32 cellular contexts compared by ENCODE assay signal in the genomic region with DNA sequence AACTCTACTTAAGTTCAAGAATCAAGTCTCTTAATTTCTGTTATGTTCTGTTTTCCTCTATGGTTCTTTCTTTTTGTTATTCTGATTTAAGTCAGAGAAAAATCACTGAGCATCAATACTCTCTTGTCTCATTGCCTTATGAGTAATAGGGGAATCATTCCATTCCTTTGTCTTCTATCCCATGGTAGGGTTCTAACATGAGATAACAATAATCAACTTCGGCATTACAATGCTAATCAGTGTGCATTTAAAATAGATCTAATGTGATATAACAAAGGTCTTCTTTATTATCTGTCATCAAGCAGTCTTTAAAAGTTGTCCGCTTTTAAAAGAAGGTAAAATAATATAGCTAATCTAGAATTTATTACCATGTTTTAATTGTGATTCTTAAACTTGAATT.
"Had no signal": no experiment of that assay in that cellular context is flagged by ENCODE, and none has a peak within 500 bp of the region (broad histone marks: within the 10 kb centered on the region; RNA-seq: fewer than 3 reads in every experiment).

No MANE protein-coding gene starts in this region.

- H3K27me3 ChIP-seq: adrenal gland, breast epithelium, cardiac muscle cell, colonic mucosa, dorsolateral prefrontal cortex, gastrocnemius medialis, heart left ventricle had no signal

- H3K9me3 ChIP-seq: adrenal gland, breast epithelium, colonic mucosa, gastrocnemius medialis, heart left ventricle had no signal

- ATAC-seq: activated CD8-positive, alpha-beta memory T cell treated with anti-CD3 and anti-CD28 coated beads, Interleukin-2, amount 10 ng/mL, durations not matched to agents 7 days and 5 days; activated CD8-positive, alpha-beta T cell treated with anti-CD3 and anti-CD28 coated beads, Interleukin-2, amount 10 ng/mL, durations not matched to agents 7 days and 5 days; activated naive CD8-positive, alpha-beta T cell treated with anti-CD3 and anti-CD28 coated beads, Interleukin-2, amount 50 U/mL, for 24 hours; esophagus mucosa; gastrocnemius medialis; heart left ventricle; WTC11 had no signal

- H3K36me3 ChIP-seq: adrenal gland, breast epithelium, cardiac muscle cell, colonic mucosa had no signal

- H3K4me3 ChIP-seq: adrenal gland, breast epithelium, cardiac muscle cell, colonic mucosa, dorsolateral prefrontal cortex, gastrocnemius medialis, heart left ventricle had no signal

- DNase-seq: activated CD4-positive, alpha-beta memory T cell treated with anti-CD3 and anti-CD28 coated beads for 36 hours; activated CD4-positive, alpha-beta T cell treated with anti-CD3 and anti-CD28 coated beads for 1 hour; activated CD4-positive, alpha-beta T cell treated with anti-CD3 and anti-CD28 coated beads for 48 hours; activated CD8-positive, alpha-beta memory T cell treated with anti-CD3 and anti-CD28 coated beads, Interleukin-2, amount 10 ng/mL, durations not matched to agents 7 days and 5 days; activated CD8-positive, alpha-beta memory T cell treated with anti-CD3 and anti-CD28 coated beads, Interleukin-2, amount 50 U/mL, for 4 hours; activated CD8-positive, alpha-beta T cell treated with anti-CD3 and anti-CD28 coated beads, Interleukin-2, amount 10 ng/mL, durations not matched to agents 7 days and 5 days; activated effector memory CD4-positive, alpha-beta T cell treated with anti-CD3 and anti-CD28 coated beads, Interleukin-2, amount 50 U/mL, for 16 hours; activated naive CD4-positive, alpha-beta T cell treated with anti-CD3 and anti-CD28 coated beads for 36 hours; activated naive CD8-positive, alpha-beta T cell treated with anti-CD3 and anti-CD28 coated beads for 36 hours; activated naive CD8-positive, alpha-beta T cell treated with anti-CD3 and anti-CD28 coated beads, Interleukin-2, amount 50 U/mL, for 24 hours; activated T-cell treated with anti-CD3 and anti-CD28 coated beads, Interleukin-2, amount 50 U/mL, for 1 hour; activated T-cell treated with anti-CD3 and anti-CD28 coated beads, Interleukin-2, amount 50 U/mL, for 48 hours; adrenal gland; amygdala; aorta; central memory CD4-positive, alpha-beta T cell; cerebellar nuclear complex; colonic mucosa; dorsolateral prefrontal cortex; effector memory CD4-positive, alpha-beta T cell; endodermal cell; foreskin fibroblast; gastrocnemius medialis; glutamatergic neuron; heart left ventricle; T-helper 1 cell; T-helper 2 cell had no signal

- H3K4me1 ChIP-seq: adrenal gland, breast epithelium, colonic mucosa, gastrocnemius medialis had no signal

- H3K27ac ChIP-seq: adrenal gland, breast epithelium, cardiac muscle cell, colonic mucosa, dorsolateral prefrontal cortex, gastrocnemius medialis, heart left ventricle, VCaP had no signal
